ENCODE assay signal across 11 cellular contexts in the genomic region with DNA sequence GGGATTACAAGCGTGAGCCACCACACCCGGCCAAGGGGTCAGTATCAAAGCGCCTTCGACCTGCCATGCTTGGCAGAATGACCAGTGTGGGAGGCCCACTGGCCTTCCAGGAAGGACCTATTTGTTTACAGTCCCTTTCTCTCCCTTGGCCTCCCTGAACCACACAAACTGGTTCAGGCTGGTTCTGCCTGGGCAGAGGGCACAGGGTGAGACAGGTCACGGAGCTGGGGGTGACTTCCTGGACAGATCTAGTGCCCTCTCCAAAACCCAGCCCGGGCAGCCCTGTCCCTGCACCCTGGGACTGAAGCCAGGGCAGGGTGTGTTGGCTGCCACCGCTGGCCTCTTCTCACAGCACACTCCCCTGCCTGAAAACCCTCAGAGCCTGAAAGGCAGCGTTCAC. TPM values are rescaled to one million over a fixed set of nuclear protein-coding genes. Genes with fewer than 3 reads are reported as not detected.
DNase-seq lines count a peak whose midpoint lies in the region; ATAC-seq and TF ChIP-seq lines count a peak whose summit lies in the region.
"Had no signal": no experiment of that assay in that cellular context is flagged by ENCODE, and none has a peak within 500 bp of the region (broad histone marks: within the 10 kb centered on the region; RNA-seq: fewer than 3 reads in every experiment).

No MANE protein-coding gene starts in this region.

- peaks cover 40% of the 10 kb centered on the region for H3K36me3 Mint-ChIP-seq in activated CD8-positive, alpha-beta memory T cell treated with anti-CD3 and anti-CD28 coated beads, Interleukin-2, amount 10 ng/mL, durations not matched to agents 7 days and 5 days
- H3K36me3 Mint-ChIP-seq in central memory CD8-positive, alpha-beta T cell (ENCODE audit: insufficient read depth) = peaks cover 47% of the 10 kb centered on the region

- H3K27ac Mint-ChIP-seq in activated CD8-positive, alpha-beta memory T cell treated with anti-CD3 and anti-CD28 coated beads, Interleukin-2, amount 10 ng/mL, durations not matched to agents 7 days and 5 days = peak overlapping the region; percentile 43
- peak overlapping the region; percentile 53 for H3K27ac Mint-ChIP-seq in central memory CD8-positive, alpha-beta T cell (ENCODE audit: low read depth)

- no peak overlapping the region for H3K4me3 Mint-ChIP-seq in activated CD8-positive, alpha-beta memory T cell treated with anti-CD3 and anti-CD28 coated beads, Interleukin-2, amount 10 ng/mL, durations not matched to agents 7 days and 5 days
- peak overlapping the region; percentile 61 for H3K4me3 Mint-ChIP-seq in central memory CD8-positive, alpha-beta T cell

- no peak for ATAC-seq in activated CD8-positive, alpha-beta memory T cell treated with anti-CD3 and anti-CD28 coated beads, Interleukin-2, amount 10 ng/mL, durations not matched to agents 7 days and 5 days
- ATAC-seq in central memory CD8-positive, alpha-beta T cell (replicated peaks; ENCODE audit: extremely low read depth, poor library complexity, severe bottlenecking) = no peak
- ATAC-seq in lung (ENCODE audit: insufficient read depth, low FRiP score) (no peak), GM21423 (IDR thresholded peaks at IDR 0.05; ENCODE audit: unreplicated experiment) (no peak), GM19463 (IDR thresholded peaks at IDR 0.05; ENCODE audit: unreplicated experiment) (no peak)
- no peak for ATAC-seq in activated CD4-positive, CD25-positive, alpha-beta regulatory T cell treated with anti-CD3 and anti-CD28 coated beads, Interleukin-2, amount 50 U/mL, for 24 hours

- CTCF ChIA-PET in activated CD8-positive, alpha-beta memory T cell treated with anti-CD3 and anti-CD28 coated beads, Interleukin-2, amount 10 ng/mL, durations not matched to agents 7 days and 5 days (lab: Charles Lee) = interaction anchor here (0.7 to 11.2 kb wide), 4 partner anchors 10 to 66 kb away, joined by 3 to 85 read pairs (median 4); partner anchors contain the start of gene PLEKHF1

- H3K27ac ChIP-seq in lung (ENCODE audit: low read depth in 1 of 2, low read length in 1 of 2) = peak overlapping the region; percentile 26 to 50
- H3K27ac ChIP-seq in thymus (ENCODE audit: low read depth) = peak overlapping the region; percentile 82

- H3K4me3 ChIP-seq in lung = no peak overlapping the region
- H3K4me3 ChIP-seq in thymus (ENCODE audit: low read length) = no peak overlapping the region

- H3K4me1 Mint-ChIP-seq in activated CD8-positive, alpha-beta memory T cell treated with anti-CD3 and anti-CD28 coated beads, Interleukin-2, amount 10 ng/mL, durations not matched to agents 7 days and 5 days = peaks cover 86% of the 10 kb centered on the region
- H3K4me1 Mint-ChIP-seq in central memory CD8-positive, alpha-beta T cell = peaks cover 62% of the 10 kb centered on the region

- no peak for TF ChIP-seq CTCF in lung (IDR thresholded peaks at IDR 0.05; ENCODE audit: control extremely low read depth, extremely low read depth)

- WGBS in lung, 2 donors = 57 to 70% methylated on average over 8 of the region's 8 CpGs
- WGBS in thymus = 77% methylated on average over 8 of the region's 8 CpGs

- no peaks in the 10 kb centered on the region for H3K9me3 ChIP-seq in lung (ENCODE audit: control insufficient read depth in 2 of 2, insufficient read depth in 1 of 2, low read length in 1 of 2)
- H3K9me3 ChIP-seq in thymus (ENCODE audit: control insufficient read depth) = no peaks in the 10 kb centered on the region

- H3K36me3 ChIP-seq in lung (ENCODE audit: control insufficient read depth in 2 of 2, insufficient read depth in 2 of 2, low read length in 2 of 2) = peaks cover 14 to 23% of the 10 kb centered on the region in 2 donors
- peaks cover 27% of the 10 kb centered on the region for H3K36me3 ChIP-seq in thymus (ENCODE audit: control insufficient read depth, insufficient read depth)

- H3K4me1 ChIP-seq in lung (ENCODE audit: control insufficient read depth in 2 of 2, insufficient read depth in 2 of 2, low read length in 2 of 2) (peaks cover 5 to 24% of the 10 kb centered on the region in 2 donors), thymus (ENCODE audit: control insufficient read depth, insufficient read depth, low read length) (peaks cover 83% of the 10 kb centered on the region)

- no peaks in the 10 kb centered on the region for H3K27me3 Mint-ChIP-seq in activated CD8-positive, alpha-beta memory T cell treated with anti-CD3 and anti-CD28 coated beads, Interleukin-2, amount 10 ng/mL, durations not matched to agents 7 days and 5 days
- H3K27me3 Mint-ChIP-seq in central memory CD8-positive, alpha-beta T cell = no peaks in the 10 kb centered on the region

- DNase-seq in activated CD8-positive, alpha-beta memory T cell treated with anti-CD3 and anti-CD28 coated beads, Interleukin-2, amount 10 ng/mL, durations not matched to agents 7 days and 5 days = no peak
- no peak for DNase-seq in activated CD8-positive, alpha-beta memory T cell treated with anti-CD3 and anti-CD28 coated beads, Interleukin-2, amount 50 U/mL, for 4 hours
- DNase-seq in central memory CD8-positive, alpha-beta T cell (ENCODE audit: low spot score in 2 of 2) = no peak
- DNase-seq in lung (ENCODE audit: low spot score) = no peak
- DNase-seq: dermis blood vessel endothelial cell, GF-D8, NCI-H2107 had no signal

- no peaks in the 10 kb centered on the region for H3K9me3 Mint-ChIP-seq in activated CD8-positive, alpha-beta memory T cell treated with anti-CD3 and anti-CD28 coated beads, Interleukin-2, amount 10 ng/mL, durations not matched to agents 7 days and 5 days (ENCODE audit: low read depth)
- no peaks in the 10 kb centered on the region for H3K9me3 Mint-ChIP-seq in central memory CD8-positive, alpha-beta T cell

- no peaks in the 10 kb centered on the region for H3K27me3 ChIP-seq in lung (ENCODE audit: control insufficient read depth, insufficient read depth)
- no peaks in the 10 kb centered on the region for H3K27me3 ChIP-seq in thymus (ENCODE audit: control insufficient read depth, insufficient read depth)

RNA-seq across cellular contexts. Expression of gene PLEKHF1, which starts 11.3 kb away (rescaled TPM):
- total RNA-seq in activated CD8-positive, alpha-beta memory T cell treated with anti-CD3 and anti-CD28 coated beads, Interleukin-2, amount 10 ng/mL, durations not matched to agents 7 days and 5 days = 10 to 100 TPM; 42.4 to 64.1 TPM
- 10 to 100 TPM in 1 of 2 donors, 1 to 10 TPM in 1; 5.7 to 13.2 TPM for total RNA-seq in lung
- polyA plus RNA-seq in lung (10 to 100 TPM in 1 of 2 donors, 1 to 10 TPM in 1; 8.9 to 11.9 TPM), thymus (35.4 TPM)

RNA-seq across cellular contexts. Expression of gene C19orf12, which starts 38.5 kb away (rescaled TPM):
- total RNA-seq in activated CD8-positive, alpha-beta memory T cell treated with anti-CD3 and anti-CD28 coated beads, Interleukin-2, amount 10 ng/mL, durations not matched to agents 7 days and 5 days = 10 to 100 TPM; 43.6 to 44.1 TPM
- 10 to 100 TPM; 19.3 to 26.0 TPM for total RNA-seq in lung
- polyA plus RNA-seq in lung (10 to 100 TPM; 11.4 to 16.1 TPM), thymus (27.5 TPM)
